In genomic region chr1:170531758-170532657, GRCh38 we compare ENCODE assay signal across 8 cellular contexts. TPM values are rescaled to one million over a fixed set of nuclear protein-coding genes. Genes with fewer than 3 reads are reported as not detected.
DNase-seq lines count a peak whose midpoint lies in the region; ATAC-seq and TF ChIP-seq lines count a peak whose summit lies in the region.

GORAB (plus strand) TSS chr1:170532166; CDS start chr1:170532224, 58 bp downstream.

- peak; percentile 85 for TF ChIP-seq POLR2A in right lobe of liver (IDR thresholded peaks at IDR 0.05)

- H3K36me3 ChIP-seq in duodenal mucosa (ENCODE audit: control insufficient read depth in 1 of 2, insufficient read depth in 2 of 2, low read length in 2 of 2) (no peaks in the 10 kb centered on the region), right lobe of liver (no peaks in the 10 kb centered on the region)

- peak within 1 kb of the TSS; percentile 89 for H3K27ac ChIP-seq in C4-2B
- peak within 1 kb of the TSS; percentile 93 for H3K27ac ChIP-seq in duodenal mucosa (ENCODE audit: low read depth, low read length)
- peak within 1 kb of the TSS; percentile 81 to 92 (median 83) for H3K27ac ChIP-seq in right lobe of liver

- peak within 1 kb of the TSS; percentile 84 to 97 for H3K9ac ChIP-seq in duodenal mucosa (ENCODE audit: low read depth in 1 of 2, low read length in 2 of 2)

- TF ChIP-seq CTCF in C4-2B (conservative IDR thresholded peaks at IDR 0.05) (no peak), right lobe of liver (IDR thresholded peaks at IDR 0.05) (no peak)

- H3K4me3 ChIP-seq in duodenal mucosa (ENCODE audit: low read depth in 1 of 2, low read length in 2 of 2) (peak within 1 kb of the TSS; percentile 97 to 98), right lobe of liver (peak within 1 kb of the TSS; percentile 64 to 84 (median 65))

- intact Hi-C loops in right lobe of liver (cut with DNase I): no loop called here

- ATAC-seq in GM19351 (IDR thresholded peaks at IDR 0.05; ENCODE audit: unreplicated experiment): peak; percentile 96
- peak; percentile 98 for ATAC-seq in HG03520 (IDR thresholded peaks at IDR 0.05; ENCODE audit: unreplicated experiment)
- ATAC-seq in right lobe of liver: peak; percentile 98 to 99 (median 98)

- WGBS in right lobe of liver (ENCODE audit: insufficient coverage, low coverage, low lambda C conversion rate, missing lambda C conversion rate): 1% methylated on average over 36 of the region's 36 CpGs

- peak; percentile 95 for DNase-seq in NCI-H69 (lab: John Stamatoyannopoulos, UW)
- DNase-seq in activated CD4-positive, alpha-beta T cell treated with anti-CD3 and anti-CD28 coated beads, Interleukin-2, amount 50 U/mL, for 24 hours (ENCODE audit: low read depth in 1 of 2, low spot score in 1 of 2): peak; percentile 70 to 82
- peak; percentile 92 to 94 (median 93) for DNase-seq in right lobe of liver
- DNase-seq in stimulated activated CD4-positive, alpha-beta T cell treated with anti-CD3 and anti-CD28 coated beads, Interleukin-4, amount 100 ng/mL, for 4 hours: peak; percentile 74 to 77

- H3K9me3 ChIP-seq in duodenal mucosa (ENCODE audit: control insufficient read depth in 1 of 2, low read length in 2 of 2): no peaks in the 10 kb centered on the region
- no peaks in the 10 kb centered on the region for H3K9me3 ChIP-seq in right lobe of liver

- peaks cover 5 to 11% of the 10 kb centered on the region in 2 donors for H3K4me1 ChIP-seq in duodenal mucosa (ENCODE audit: control insufficient read depth in 1 of 2, insufficient read depth in 2 of 2, low read length in 2 of 2)
- H3K4me1 ChIP-seq in right lobe of liver: peaks cover 0 to 24% (median 3%) of the 10 kb centered on the region in 4 donors

- H3K27me3 ChIP-seq in duodenal mucosa (ENCODE audit: control insufficient read depth in 1 of 2, insufficient read depth in 2 of 2, low read length in 2 of 2) (no peaks in the 10 kb centered on the region), right lobe of liver (no peaks in the 10 kb centered on the region)

RNA-seq across cellular contexts. Expression of gene GORAB, which starts in this region (rescaled TPM):
- total RNA-seq in right lobe of liver: 1 to 10 TPM; 4.3 to 9.8 (median 6.7) TPM

Comparison
In these comparisons a context has a peak if more than half of its experiments do, and no peak if none do; other contexts are left out.
1. Peak in every context shown above with its lines: DNase-seq, ATAC-seq, H3K4me3 ChIP-seq and H3K27ac ChIP-seq.